27 cellular contexts compared by ENCODE assay signal in genomic region chr4:148367756-148368155, GRCh38.
"Had no signal": no experiment of that assay in that cellular context is flagged by ENCODE, and none has a peak within 500 bp of the region (broad histone marks: within the 10 kb centered on the region; RNA-seq: fewer than 3 reads in every experiment).

No MANE protein-coding gene starts in this region.

- H3K27me3 ChIP-seq: ascending aorta, body of pancreas had no signal

- H3K27me3 Mint-ChIP-seq: activated B cell treated with CpG ODN at 0.5 μM for 24 hours; activated CD4-positive, alpha-beta T cell treated with anti-CD3 and anti-CD28 coated beads, Interleukin-2, amount 10 ng/mL, durations not matched to agents 24 days and 14 days; activated T-helper 17 cell treated with anti-CD3 and anti-CD28 coated beads, Interleukin-2, amount 50 U/mL, for 72 hours; central memory CD8-positive, alpha-beta T cell had no signal

- H3K4me3 Mint-ChIP-seq: activated B cell treated with CpG ODN at 0.5 μM for 24 hours; activated CD4-positive, alpha-beta T cell treated with anti-CD3 and anti-CD28 coated beads, Interleukin-2, amount 10 ng/mL, durations not matched to agents 24 days and 14 days; activated T-helper 17 cell treated with anti-CD3 and anti-CD28 coated beads, Interleukin-2, amount 50 U/mL, for 72 hours; central memory CD8-positive, alpha-beta T cell; T-helper 1 cell treated with Interleukin-12 subunit alpha and Interleukin-12 subunit beta and Interleukin-4 antibody, amounts not matched to agents 30 μg/mL and 1 μg/mL, for 36 hours had no signal

- H3K27ac ChIP-seq: ascending aorta, body of pancreas, SJSA1 had no signal

- H3K27ac Mint-ChIP-seq: activated B cell treated with CpG ODN at 0.5 μM for 24 hours; activated CD4-positive, alpha-beta T cell treated with anti-CD3 and anti-CD28 coated beads, Interleukin-2, amount 10 ng/mL, durations not matched to agents 24 days and 14 days; activated T-helper 17 cell treated with anti-CD3 and anti-CD28 coated beads, Interleukin-2, amount 50 U/mL, for 72 hours; T-helper 1 cell treated with Interleukin-12 subunit alpha and Interleukin-12 subunit beta and Interleukin-4 antibody, amounts not matched to agents 30 μg/mL and 1 μg/mL, for 36 hours had no signal

- H3K9me3 ChIP-seq: ascending aorta, body of pancreas, SJSA1 had no signal

- H3K4me1 ChIP-seq: SJSA1 had no signal

- H3K9me3 Mint-ChIP-seq: activated B cell treated with CpG ODN at 0.5 μM for 24 hours; activated CD4-positive, alpha-beta T cell treated with anti-CD3 and anti-CD28 coated beads, Interleukin-2, amount 10 ng/mL, durations not matched to agents 24 days and 14 days; activated naive CD4-positive, alpha-beta T cell treated with anti-CD3 and anti-CD28 coated beads, Interleukin-2, amount 50 U/mL, for 72 hours; activated T-helper 17 cell treated with anti-CD3 and anti-CD28 coated beads, Interleukin-2, amount 50 U/mL, for 72 hours; central memory CD8-positive, alpha-beta T cell; T-helper 1 cell treated with Interleukin-12 subunit alpha and Interleukin-12 subunit beta and Interleukin-4 antibody, amounts not matched to agents 30 μg/mL and 1 μg/mL, for 36 hours had no signal

- H3K4me1 Mint-ChIP-seq: activated B cell treated with CpG ODN at 0.5 μM for 24 hours; activated CD4-positive, alpha-beta T cell treated with anti-CD3 and anti-CD28 coated beads, Interleukin-2, amount 10 ng/mL, durations not matched to agents 24 days and 14 days had no signal

- H3K36me3 ChIP-seq: ascending aorta, SJSA1 had no signal

- DNase-seq: activated B cell treated with CpG ODN at 0.5 μM for 24 hours; activated CD4-positive, alpha-beta T cell treated with anti-CD3 and anti-CD28 coated beads for 1 hour; activated CD4-positive, alpha-beta T cell treated with anti-CD3 and anti-CD28 coated beads, Interleukin-2, amount 10 ng/mL, durations not matched to agents 24 days and 14 days; activated CD4-positive, alpha-beta T cell treated with anti-CD3 and anti-CD28 coated beads, Interleukin-2, amount 50 U/mL, for 48 hours; activated gamma-delta T cell; activated T-cell treated with anti-CD3 and anti-CD28 coated beads for 4 hours; activated T-cell treated with anti-CD3 and anti-CD28 coated beads, Interleukin-2, amount 50 U/mL, for 48 hours; body of pancreas; Kasumi-1; KBM-7; NCI-H1105 treated with DMSO at 0.1 percent for 48 hours; NCI-H146; NCI-H187 treated with DMSO at 0.1 percent for 48 hours; NCI-H2081 treated with DMSO at 0.1 percent for 48 hours; NCI-H446; NCI-H524; PC-3; SHP77; SW 1271; T1000 had no signal

- H3K4me3 ChIP-seq: ascending aorta, body of pancreas, SJSA1 had no signal

- ATAC-seq: activated naive CD4-positive, alpha-beta T cell treated with anti-CD3 and anti-CD28 coated beads, Interleukin-2, amount 50 U/mL, for 72 hours; activated T-helper 17 cell treated with anti-CD3 and anti-CD28 coated beads, Interleukin-2, amount 50 U/mL, for 72 hours; body of pancreas; PC-3; SK-N-SH treated with all-trans-retinoic acid at 6 μM for 48 hours had no signal
